Comparison of ENCODE assay signal across 10 cellular contexts in genomic region chr14:36405589-36406274, GRCh38.
"Had no signal": no experiment of that assay in that cellular context is flagged by ENCODE, and none has a peak within 500 bp of the region (broad histone marks: within the 10 kb centered on the region; RNA-seq: fewer than 3 reads in every experiment).

No MANE protein-coding gene starts in this region.

- H3K4me3 Mint-ChIP-seq: HFFc6, IgD-negative memory B cell had no signal

- H3K9ac ChIP-seq: GM23248 had no signal

- H3K4me1 Mint-ChIP-seq: IgD-negative memory B cell had no signal

- H3K9me3 ChIP-seq: HAP-1 had no signal

- H3K4me3 ChIP-seq: GM23248, HAP-1 had no signal

- H3K4me1 ChIP-seq: HAP-1 had no signal

- H3K27ac Mint-ChIP-seq: HFFc6, IgD-negative memory B cell had no signal

- DNase-seq: GM23248, GOT3, H7, HFFc6, KBM-7 had no signal

- H3K27me3 Mint-ChIP-seq: IgD-negative memory B cell had no signal

- ATAC-seq: HCT116, HepG2 had no signal

- H3K27ac ChIP-seq: GM23248, HL-60 had no signal

- H2AFZ ChIP-seq: GM23248 had no signal

- H3K36me3 ChIP-seq: HAP-1 had no signal
